ENCODE assay signal across 1 cellular context in the genomic region with DNA sequence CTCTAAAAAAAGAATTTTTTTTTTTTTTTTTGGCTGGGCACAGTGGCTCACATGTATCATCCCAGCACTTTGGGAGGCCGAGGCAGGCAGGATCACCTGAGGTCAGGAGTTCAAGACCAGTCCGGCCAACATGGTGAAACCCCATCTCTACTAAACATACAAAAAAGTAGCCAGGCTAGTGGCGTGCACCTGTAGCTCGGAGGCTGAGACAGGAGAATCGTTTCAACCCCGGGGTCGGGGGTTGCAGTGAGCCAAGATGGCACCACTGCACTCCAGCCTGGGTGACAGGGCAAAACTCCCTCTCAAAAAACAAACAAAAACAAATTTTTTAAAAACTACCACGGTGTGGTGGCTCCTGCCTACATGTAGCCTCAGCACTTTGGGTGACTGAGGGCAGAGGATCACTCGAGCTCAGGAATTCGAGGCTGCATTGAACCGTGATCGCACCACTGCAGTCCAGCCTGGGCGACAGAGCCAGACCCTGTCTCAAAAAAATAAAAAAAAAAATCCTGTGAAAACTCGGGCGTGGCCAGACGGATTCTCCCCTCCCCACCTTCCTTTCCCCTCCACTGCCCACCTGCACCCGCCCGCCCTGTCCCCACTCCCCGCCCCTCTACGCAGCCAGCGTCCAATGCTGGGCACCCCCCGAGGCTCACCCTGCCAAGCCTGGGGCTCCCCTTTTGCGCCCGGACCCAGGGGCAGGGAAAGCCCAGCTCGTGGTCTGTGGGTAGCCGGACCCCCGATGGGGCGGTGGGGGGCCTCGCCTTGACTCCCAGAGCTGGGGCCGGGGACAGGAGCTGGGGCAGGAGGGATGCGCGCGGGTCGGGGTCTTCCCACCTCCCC.
TF ChIP-seq lines count a peak whose summit lies in the region.

No MANE protein-coding gene starts in this region.

TF ChIP-seq in HCT116, 20 proteins besides CTCF, POLR2A, EP300 and RAD21 (continued from another document):
- TF ChIP-seq, protein P1, sequence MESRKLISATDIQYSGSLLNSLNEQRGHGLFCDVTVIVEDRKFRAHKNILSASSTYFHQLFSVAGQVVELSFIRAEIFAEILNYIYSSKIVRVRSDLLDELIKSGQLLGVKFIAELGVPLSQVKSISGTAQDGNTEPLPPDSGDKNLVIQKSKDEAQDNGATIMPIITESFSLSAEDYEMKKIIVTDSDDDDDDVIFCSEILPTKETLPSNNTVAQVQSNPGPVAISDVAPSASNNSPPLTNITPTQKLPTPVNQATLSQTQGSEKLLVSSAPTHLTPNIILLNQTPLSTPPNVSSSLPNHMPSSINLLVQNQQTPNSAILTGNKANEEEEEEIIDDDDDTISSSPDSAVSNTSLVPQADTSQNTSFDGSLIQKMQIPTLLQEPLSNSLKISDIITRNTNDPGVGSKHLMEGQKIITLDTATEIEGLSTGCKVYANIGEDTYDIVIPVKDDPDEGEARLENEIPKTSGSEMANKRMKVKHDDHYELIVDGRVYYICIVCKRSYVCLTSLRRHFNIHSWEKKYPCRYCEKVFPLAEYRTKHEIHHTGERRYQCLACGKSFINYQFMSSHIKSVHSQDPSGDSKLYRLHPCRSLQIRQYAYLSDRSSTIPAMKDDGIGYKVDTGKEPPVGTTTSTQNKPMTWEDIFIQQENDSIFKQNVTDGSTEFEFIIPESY (IDR thresholded peaks at IDR 0.05; ENCODE audit: extremely low read depth, insufficient replicate concordance, low read length): no peak
- TF ChIP-seq EZH2 (IDR thresholded peaks at IDR 0.05) (no peak), ZFX (IDR thresholded peaks at IDR 0.05) (no peak), JUND (IDR thresholded peaks at IDR 0.05) (no peak), FOSL1 (IDR thresholded peaks at IDR 0.05; ENCODE audit: low read depth) (no peak), CEBPB (IDR thresholded peaks at IDR 0.05; ENCODE audit: low read depth) (no peak), POLR2AphosphoS5 (IDR thresholded peaks at IDR 0.05; ENCODE audit: low read depth, low read length) (no peak), ZNF274 (IDR thresholded peaks at IDR 0.05; ENCODE audit: low read depth, low read length) (no peak), SRF (IDR thresholded peaks at IDR 0.05; ENCODE audit: low read depth) (no peak)
- TF ChIP-seq, protein P2, sequence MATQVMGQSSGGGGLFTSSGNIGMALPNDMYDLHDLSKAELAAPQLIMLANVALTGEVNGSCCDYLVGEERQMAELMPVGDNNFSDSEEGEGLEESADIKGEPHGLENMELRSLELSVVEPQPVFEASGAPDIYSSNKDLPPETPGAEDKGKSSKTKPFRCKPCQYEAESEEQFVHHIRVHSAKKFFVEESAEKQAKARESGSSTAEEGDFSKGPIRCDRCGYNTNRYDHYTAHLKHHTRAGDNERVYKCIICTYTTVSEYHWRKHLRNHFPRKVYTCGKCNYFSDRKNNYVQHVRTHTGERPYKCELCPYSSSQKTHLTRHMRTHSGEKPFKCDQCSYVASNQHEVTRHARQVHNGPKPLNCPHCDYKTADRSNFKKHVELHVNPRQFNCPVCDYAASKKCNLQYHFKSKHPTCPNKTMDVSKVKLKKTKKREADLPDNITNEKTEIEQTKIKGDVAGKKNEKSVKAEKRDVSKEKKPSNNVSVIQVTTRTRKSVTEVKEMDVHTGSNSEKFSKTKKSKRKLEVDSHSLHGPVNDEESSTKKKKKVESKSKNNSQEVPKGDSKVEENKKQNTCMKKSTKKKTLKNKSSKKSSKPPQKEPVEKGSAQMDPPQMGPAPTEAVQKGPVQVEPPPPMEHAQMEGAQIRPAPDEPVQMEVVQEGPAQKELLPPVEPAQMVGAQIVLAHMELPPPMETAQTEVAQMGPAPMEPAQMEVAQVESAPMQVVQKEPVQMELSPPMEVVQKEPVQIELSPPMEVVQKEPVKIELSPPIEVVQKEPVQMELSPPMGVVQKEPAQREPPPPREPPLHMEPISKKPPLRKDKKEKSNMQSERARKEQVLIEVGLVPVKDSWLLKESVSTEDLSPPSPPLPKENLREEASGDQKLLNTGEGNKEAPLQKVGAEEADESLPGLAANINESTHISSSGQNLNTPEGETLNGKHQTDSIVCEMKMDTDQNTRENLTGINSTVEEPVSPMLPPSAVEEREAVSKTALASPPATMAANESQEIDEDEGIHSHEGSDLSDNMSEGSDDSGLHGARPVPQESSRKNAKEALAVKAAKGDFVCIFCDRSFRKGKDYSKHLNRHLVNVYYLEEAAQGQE (IDR thresholded peaks at IDR 0.05; ENCODE audit: low read depth): no peak
